Comparison of ENCODE assay signal across 10 cellular contexts in the genomic region with DNA sequence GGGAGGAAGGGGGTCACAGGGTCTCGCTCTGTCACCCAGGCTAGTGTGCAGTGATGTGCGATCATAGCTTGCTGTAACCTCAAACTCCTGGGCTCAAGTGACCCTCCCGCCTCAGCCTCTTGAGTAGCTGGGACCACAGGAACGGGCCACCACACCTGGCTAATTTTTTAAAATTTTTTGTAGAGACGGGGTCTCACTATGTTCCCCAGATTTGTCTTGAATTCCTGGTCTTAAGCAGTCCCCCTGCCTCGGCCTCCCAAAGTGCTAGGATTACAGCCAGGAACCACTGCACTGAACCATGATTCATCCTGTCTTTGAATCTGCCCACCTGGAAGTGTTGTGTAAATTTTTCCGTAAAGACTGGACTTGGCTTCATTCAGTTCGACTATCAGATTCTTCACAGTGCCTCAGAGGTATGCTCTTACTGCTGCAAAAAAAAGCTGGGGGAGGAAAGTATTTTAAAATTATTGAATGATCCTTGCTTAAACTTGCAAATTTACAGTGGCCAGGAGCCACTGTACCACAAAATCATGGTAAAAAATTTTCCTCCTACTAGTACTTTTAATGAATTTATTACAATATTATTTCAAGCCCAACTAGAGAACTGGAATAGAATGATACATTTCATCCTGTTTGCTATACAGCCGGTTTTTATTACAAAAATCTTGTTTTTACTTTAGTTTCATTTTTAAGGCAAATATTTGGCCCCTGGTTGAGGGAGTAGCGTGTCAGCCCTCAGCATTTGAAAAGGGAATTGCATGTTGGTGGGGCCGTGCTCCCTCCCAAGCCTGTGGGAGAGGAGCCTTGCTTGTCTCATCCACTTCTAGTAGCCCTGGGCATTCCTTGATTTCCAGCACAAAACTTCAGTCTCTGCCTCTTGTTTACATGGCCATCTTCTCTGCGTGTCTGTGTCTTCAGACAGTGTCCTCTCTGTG.
DNase-seq lines count a peak whose midpoint lies in the region; ATAC-seq and TF ChIP-seq lines count a peak whose summit lies in the region.
"Had no signal": no experiment of that assay in that cellular context is flagged by ENCODE, and none has a peak within 500 bp of the region (broad histone marks: within the 10 kb centered on the region; RNA-seq: fewer than 3 reads in every experiment).

No MANE protein-coding gene starts in this region.

- H3K4me3 Mint-ChIP-seq in activated T-cell treated with anti-CD3 and anti-CD28 coated beads, Interleukin-2, amount 50 U/mL, for 72 hours, result peak overlapping the region; percentile 37 to 49
- peak overlapping the region; percentile 76 for H3K4me3 Mint-ChIP-seq in activated T-helper 17 cell treated with anti-CD3 and anti-CD28 coated beads, Interleukin-2, amount 50 U/mL, for 72 hours
- no peak overlapping the region for H3K4me3 Mint-ChIP-seq in Caco-2 (ENCODE audit: unreplicated experiment)

- no TSS peak for BruUV-seq in Caco-2 (replicated peaks; lab: Mats Ljungman, UMichigan)

- DNase-seq in activated T-cell treated with anti-CD3 and anti-CD28 coated beads, Interleukin-2, amount 50 U/mL, for 72 hours, result no peak
- DNase-seq in activated T-cell treated with anti-CD3 and anti-CD28 coated beads for 4 hours (no peak), fibroblast of villous mesenchyme (ENCODE audit: low read depth) (peak; percentile 61), substantia nigra (lab: John Stamatoyannopoulos, UW) (no peak), Caco-2 (no peak), hypothalamus (lab: John Stamatoyannopoulos, UW) (no peak)
- DNase-seq: NCI-H524 had no signal

- H3K27ac ChIP-seq in substantia nigra (ENCODE audit: low read depth, low read length, poor library complexity, severe bottlenecking), result peak overlapping the region; percentile 19

- ATAC-seq in activated T-cell treated with anti-CD3 and anti-CD28 coated beads, Interleukin-2, amount 50 U/mL, for 72 hours (replicated peaks in 1 of 2), result no peak
- ATAC-seq in activated T-helper 17 cell treated with anti-CD3 and anti-CD28 coated beads, Interleukin-2, amount 50 U/mL, for 72 hours (replicated peaks), result no peak
- ATAC-seq in GM18520 (IDR thresholded peaks at IDR 0.05; ENCODE audit: unreplicated experiment), result no peak
- ATAC-seq: left colon had no signal

- H3K9me3 ChIP-seq in Caco-2, result no peaks in the 10 kb centered on the region

- CTCF ChIA-PET in Caco-2 (lab: Charles Lee), result no interaction called here

- no peak for TF ChIP-seq CTCF in fibroblast of villous mesenchyme (IDR thresholded peaks at IDR 0.05; ENCODE audit: insufficient read depth, low read depth, low read length)
- no peak for TF ChIP-seq CTCF in Caco-2 (IDR thresholded peaks at IDR 0.05; ENCODE audit: insufficient read depth in 1 of 2, low read depth in 1 of 2, low read length in 1 of 2, severe bottlenecking in 1 of 2, unreplicated experiment in 1 of 2)

- H3K4me3 ChIP-seq in fibroblast of villous mesenchyme (ENCODE audit: low read depth, low read length) (no peak overlapping the region), Caco-2 (ENCODE audit: low read depth, low read length) (no peak overlapping the region)

- H3K27me3 ChIP-seq in Caco-2 (replicated peaks; ENCODE audit: control insufficient read depth, insufficient read depth, low read length), result no peaks in the 10 kb centered on the region

- H3K27ac Mint-ChIP-seq in activated T-cell treated with anti-CD3 and anti-CD28 coated beads, Interleukin-2, amount 50 U/mL, for 72 hours, result no peak overlapping the region
- peak overlapping the region; percentile 10 for H3K27ac Mint-ChIP-seq in activated T-helper 17 cell treated with anti-CD3 and anti-CD28 coated beads, Interleukin-2, amount 50 U/mL, for 72 hours
- H3K27ac Mint-ChIP-seq in Caco-2 (ENCODE audit: unreplicated experiment), result no peak overlapping the region

- intact Hi-C loops in Caco-2 (cut with micrococcal nuclease; ENCODE audit: unreplicated experiment), result no loop called here

- no peaks in the 10 kb centered on the region for H3K36me3 ChIP-seq in Caco-2 (ENCODE audit: control insufficient read depth, insufficient read depth, low read length)

- no peaks in the 10 kb centered on the region for H3K36me3 Mint-ChIP-seq in activated T-cell treated with anti-CD3 and anti-CD28 coated beads, Interleukin-2, amount 50 U/mL, for 72 hours (ENCODE audit: insufficient read depth in 2 of 2)
- no peaks in the 10 kb centered on the region for H3K36me3 Mint-ChIP-seq in activated T-helper 17 cell treated with anti-CD3 and anti-CD28 coated beads, Interleukin-2, amount 50 U/mL, for 72 hours (ENCODE audit: low read depth)
- no peaks in the 10 kb centered on the region for H3K36me3 Mint-ChIP-seq in Caco-2 (ENCODE audit: insufficient read depth, unreplicated experiment)

- POLR2A ChIA-PET in Caco-2 (lab: Charles Lee), result no interaction called here

- H3K4me1 Mint-ChIP-seq in activated T-cell treated with anti-CD3 and anti-CD28 coated beads, Interleukin-2, amount 50 U/mL, for 72 hours (ENCODE audit: low read depth), result peaks cover 72% of the 10 kb centered on the region
- peaks cover 9% of the 10 kb centered on the region for H3K4me1 Mint-ChIP-seq in activated T-helper 17 cell treated with anti-CD3 and anti-CD28 coated beads, Interleukin-2, amount 50 U/mL, for 72 hours
- H3K4me1 Mint-ChIP-seq in Caco-2 (ENCODE audit: low read depth, unreplicated experiment), result no peaks in the 10 kb centered on the region

- no peaks in the 10 kb centered on the region for H3K27me3 Mint-ChIP-seq in activated T-cell treated with anti-CD3 and anti-CD28 coated beads, Interleukin-2, amount 50 U/mL, for 72 hours (ENCODE audit: low read depth)
- H3K27me3 Mint-ChIP-seq in activated T-helper 17 cell treated with anti-CD3 and anti-CD28 coated beads, Interleukin-2, amount 50 U/mL, for 72 hours, result no peaks in the 10 kb centered on the region
- no peaks in the 10 kb centered on the region for H3K27me3 Mint-ChIP-seq in Caco-2 (ENCODE audit: insufficient read depth, unreplicated experiment)

- no peaks in the 10 kb centered on the region for H3K4me1 ChIP-seq in Caco-2

- no peaks in the 10 kb centered on the region for H3K9me3 Mint-ChIP-seq in activated T-cell treated with anti-CD3 and anti-CD28 coated beads, Interleukin-2, amount 50 U/mL, for 72 hours
- H3K9me3 Mint-ChIP-seq in activated T-helper 17 cell treated with anti-CD3 and anti-CD28 coated beads, Interleukin-2, amount 50 U/mL, for 72 hours, result no peaks in the 10 kb centered on the region
- no peaks in the 10 kb centered on the region for H3K9me3 Mint-ChIP-seq in Caco-2 (ENCODE audit: unreplicated experiment)
